ENCODE assay signal across 1 cellular context in the genomic region with DNA sequence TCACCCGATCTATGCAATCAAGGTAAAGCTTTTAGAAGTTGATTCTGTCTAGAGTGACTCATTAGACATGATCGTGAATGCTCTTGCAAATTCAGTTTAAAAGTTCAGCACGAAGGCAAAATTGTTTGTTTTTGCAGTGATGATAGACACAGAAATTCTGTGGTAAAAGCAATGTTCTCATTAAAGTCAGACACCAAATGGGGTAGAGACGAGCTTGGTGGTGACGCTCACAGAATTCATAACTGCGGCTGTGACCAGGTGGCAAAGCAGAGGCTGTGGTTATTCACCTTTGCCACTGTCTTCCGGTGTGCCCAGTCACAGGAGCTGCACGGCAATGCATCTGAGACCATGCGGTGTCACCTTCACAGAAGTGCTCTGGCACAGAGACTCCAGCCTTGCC.
TF ChIP-seq lines count a peak whose summit lies in the region.

No MANE protein-coding gene starts in this region.

TF ChIP-seq in IMR-90, 13 proteins besides CTCF, POLR2A, EP300 and RAD21:
- TF ChIP-seq BHLHE40 (IDR thresholded peaks at IDR 0.05; ENCODE audit: low read depth, low read length) (no peak), FOS (IDR thresholded peaks at IDR 0.05; ENCODE audit: low read depth, low read length) (peak; percentile 21; the same call in 1 of the 2 replicates), SMC3 (IDR thresholded peaks at IDR 0.05; ENCODE audit: low read depth, low read length) (no peak), MAFK (IDR thresholded peaks at IDR 0.05; ENCODE audit: low read depth, low read length) (no peak)
